8 cellular contexts compared by ENCODE assay signal in genomic region chr1:226355679-226356583, GRCh38. TPM values are rescaled to one million over a fixed set of nuclear protein-coding genes. Genes with fewer than 3 reads are reported as not detected.
DNase-seq lines count a peak whose midpoint lies in the region; ATAC-seq and TF ChIP-seq lines count a peak whose summit lies in the region.

No MANE protein-coding gene starts in this region.

- no peak overlapping the region for H3K4ac ChIP-seq in neuronal stem cell (ENCODE audit: low read length)

- no peaks in the 10 kb centered on the region for H3K27me3 Mint-ChIP-seq in WTC11 (ENCODE audit: low read depth)

- H3K9ac ChIP-seq in neuronal stem cell (ENCODE audit: low read depth, low read length, poor library complexity) = peak overlapping the region; percentile 5

- H4K20me1 ChIP-seq in PC-9 (ENCODE audit: insufficient read depth) = no peaks in the 10 kb centered on the region

- no peak overlapping the region for H3K23ac ChIP-seq in neuronal stem cell (ENCODE audit: low read depth, low read length, poor library complexity)

- TF ChIP-seq CTCF in WTC11 (IDR thresholded peaks at IDR 0.05) (no peak), thyroid gland (IDR thresholded peaks at IDR 0.05) (no peak), GM13976 (IDR thresholded peaks at IDR 0.05; ENCODE audit: borderline replicate concordance, control extremely low read depth, extremely low read depth, insufficient read depth, missing control alignments) (no peak), PC-9 (conservative IDR thresholded peaks at IDR 0.05) (no peak)

- no peak for DNase-seq in WTC11 (ENCODE audit: low spot score)
- DNase-seq in neuronal stem cell (ENCODE audit: low spot score) = no peak
- no peak for DNase-seq in thyroid gland
- DNase-seq in GM13976 (ENCODE audit: low spot score) = no peak
- DNase-seq in effector CD4-positive, alpha-beta T cell = no peak
- no peak for DNase-seq in PC-9

- H3K4me1 Mint-ChIP-seq in WTC11 = peaks cover 12% of the 10 kb centered on the region

- H3K4me2 ChIP-seq in neuronal stem cell (ENCODE audit: insufficient read depth, low read length, poor library complexity, severe bottlenecking) = no peak overlapping the region
- H3K4me2 ChIP-seq in PC-9 = no peak overlapping the region

- peak overlapping the region; percentile 57 for H3K27ac Mint-ChIP-seq in WTC11

- H2BK5ac ChIP-seq in neuronal stem cell (ENCODE audit: low read length) = no peak overlapping the region

- no peak overlapping the region for H3K14ac ChIP-seq in neuronal stem cell (ENCODE audit: low read length)

- WGBS in neuronal stem cell (ENCODE audit: extremely low coverage in 2 of 2, insufficient read length in 2 of 2, insufficient replicate concordance in 1 of 2), 2 donors = no CpG with 5 or more reads among the region's 6 CpGs
- WGBS in thyroid gland, 2 donors = 73 to 83% methylated on average over 6 of the region's 6 CpGs

- H3K4me3 ChIP-seq in neuronal stem cell (ENCODE audit: low read length in 2 of 2) (no peak overlapping the region), thyroid gland (replicated peaks in 1 of 3) (no peak overlapping the region), PC-9 (no peak overlapping the region)

- POLR2A ChIA-PET in WTC11 (lab: Charles Lee) (no interaction called here), PC-9 (lab: Charles Lee; ENCODE audit: unreplicated experiment) (no interaction called here)

- H3K79me2 ChIP-seq in PC-9 (ENCODE audit: low read depth) = no peaks in the 10 kb centered on the region

- ATAC-seq in HG02981 (IDR thresholded peaks at IDR 0.05; ENCODE audit: unreplicated experiment) = peak; percentile 29
- ATAC-seq in WTC11 = no peak

- H3F3A ChIP-seq in PC-9 (ENCODE audit: insufficient read depth, low read depth) = no peaks in the 10 kb centered on the region

- no peak overlapping the region for H2AFZ ChIP-seq in neuronal stem cell (ENCODE audit: low read length)
- H2AFZ ChIP-seq in PC-9 = no peak overlapping the region

- H3K9me2 ChIP-seq in PC-9 (ENCODE audit: insufficient read depth) = no peaks in the 10 kb centered on the region

- H3K79me1 ChIP-seq in neuronal stem cell (ENCODE audit: low read depth, low read length) = no peaks in the 10 kb centered on the region

- H3K18ac ChIP-seq in neuronal stem cell (ENCODE audit: low read length) = no peak overlapping the region

- H3K9me3 ChIP-seq in neuronal stem cell (replicated peaks in 1 of 2; ENCODE audit: control insufficient read depth in 2 of 2, insufficient read depth in 1 of 2, low read depth in 1 of 2, low read length in 2 of 2) (no peaks in the 10 kb centered on the region), thyroid gland (no peaks in the 10 kb centered on the region), PC-9 (ENCODE audit: insufficient read depth, low read depth) (no peaks in the 10 kb centered on the region)

- H3K27ac ChIP-seq in neuronal stem cell (replicated peaks; ENCODE audit: low read length) (no peak overlapping the region), thyroid gland (no peak overlapping the region), PC-9 (no peak overlapping the region)

- no peak overlapping the region for H3K4me3 Mint-ChIP-seq in WTC11

- CTCF ChIA-PET in WTC11 (lab: Charles Lee) = interaction anchor here (0.6 kb wide), 1 partner anchor 51 kb away, joined by 4 read pairs; no protein-coding TSS in a partner anchor
- CTCF ChIA-PET in PC-9 (lab: Charles Lee) = no interaction called here

- intact Hi-C loops in thyroid gland (cut with DNase I) = no loop called here
- intact Hi-C loops in PC-9 (cut with micrococcal nuclease; ENCODE audit: unreplicated experiment) = no loop called here

- in situ Hi-C loops in GM18951 (cut with MboI; ENCODE audit: low sequenced_read_pairs, unreplicated experiment) = no loop called here
- in situ Hi-C loops in GM13976 (cut with MboI; ENCODE audit: low sequenced_read_pairs, unreplicated experiment) = no loop called here

- H3K4me1 ChIP-seq in neuronal stem cell (ENCODE audit: control insufficient read depth in 2 of 2, insufficient read depth in 1 of 2, low read depth in 1 of 2, low read length in 2 of 2) (no peaks in the 10 kb centered on the region), thyroid gland (no peaks in the 10 kb centered on the region), PC-9 (replicated peaks; ENCODE audit: insufficient read depth) (no peaks in the 10 kb centered on the region)

- no peak overlapping the region for H4K8ac ChIP-seq in neuronal stem cell (ENCODE audit: low read depth, low read length)

- no peak overlapping the region for H2BK15ac ChIP-seq in neuronal stem cell (ENCODE audit: low read length)

- no peak overlapping the region for H2BK120ac ChIP-seq in neuronal stem cell (ENCODE audit: low read depth, low read length)

- H3K36me3 Mint-ChIP-seq in WTC11 = peaks cover 31% of the 10 kb centered on the region

- no peak overlapping the region for H4K91ac ChIP-seq in neuronal stem cell (ENCODE audit: low read depth, low read length, poor library complexity)

- TF ChIP-seq POLR2A in GM18951 (IDR thresholded peaks at IDR 0.05; ENCODE audit: extremely low read depth, insufficient read depth, insufficient read length) = peak; percentile 17
- TF ChIP-seq POLR2A in thyroid gland (IDR thresholded peaks at IDR 0.05) = no peak

- H2AK5ac ChIP-seq in neuronal stem cell (ENCODE audit: low read depth, low read length) = no peak overlapping the region

- no peak overlapping the region for H2BK12ac ChIP-seq in neuronal stem cell (ENCODE audit: low read length)

- H3K9me3 Mint-ChIP-seq in WTC11 = no peaks in the 10 kb centered on the region

- no peaks in the 10 kb centered on the region for H3K27me3 ChIP-seq in neuronal stem cell (ENCODE audit: control insufficient read depth in 3 of 3, insufficient read depth in 3 of 3, low read depth in 1 of 3, low read length in 3 of 3)
- H3K27me3 ChIP-seq in thyroid gland = no peaks in the 10 kb centered on the region
- H3K27me3 ChIP-seq in PC-9 (ENCODE audit: insufficient read depth, low read depth) = no peaks in the 10 kb centered on the region

- H3K36me3 ChIP-seq in neuronal stem cell (replicated peaks in 1 of 2; ENCODE audit: control insufficient read depth in 2 of 2, insufficient read depth in 2 of 2, low read length in 2 of 2) (peaks cover 13 to 50% of the 10 kb centered on the region in 2 donors), thyroid gland (peaks cover 9 to 12% of the 10 kb centered on the region in 2 donors), PC-9 (ENCODE audit: low read depth) (no peaks in the 10 kb centered on the region)

- BruUV-seq in PC-9 (replicated peaks; lab: Mats Ljungman, UMichigan) = no TSS peak

TF ChIP-seq in WTC11, 78 proteins besides CTCF, POLR2A, EP300 and RAD21 (continues in another document):
- TF ChIP-seq OVOL2 (CRISPR knock-in tag; IDR thresholded peaks at IDR 0.05; ENCODE audit: borderline replicate concordance) (no peak), USF1 (CRISPR knock-in tag; IDR thresholded peaks at IDR 0.05) (no peak), PRRX2 (CRISPR knock-in tag; IDR thresholded peaks at IDR 0.05) (no peak), NR2C2 (CRISPR knock-in tag; IDR thresholded peaks at IDR 0.05) (no peak), E2F1 (CRISPR knock-in tag; IDR thresholded peaks at IDR 0.05) (no peak), FOXJ3 (CRISPR knock-in tag; IDR thresholded peaks at IDR 0.05; ENCODE audit: borderline replicate concordance) (no peak), RELA (CRISPR knock-in tag; IDR thresholded peaks at IDR 0.05; ENCODE audit: borderline replicate concordance) (no peak), FOXK1 (CRISPR knock-in tag; IDR thresholded peaks at IDR 0.05) (no peak), ZBTB43 (CRISPR knock-in tag; IDR thresholded peaks at IDR 0.05) (no peak), SP1 (CRISPR knock-in tag; conservative IDR thresholded peaks at IDR 0.05) (no peak)

RNA-seq across cellular contexts. Expression of gene LIN9, which starts 47.0 kb away (rescaled TPM):
- total RNA-seq in WTC11 (2021) (10.4 to 15.7 TPM (median 10.7 TPM) in 3 replicates), thyroid gland (1 to 10 TPM; 1.9 to 3.3 (median 2.6) TPM), PC-9 (2021) (10.0 and 12.1 TPM in 2 replicates)
- polyA plus RNA-seq in neuronal stem cell (2013, experiment 1 of 2) = 12.2 TPM
- 12.3 TPM for polyA plus RNA-seq in neuronal stem cell (2013, experiment 2 of 2)

RNA-seq across cellular contexts. Expression of gene PARP1, which starts 52.0 kb away (rescaled TPM):
- total RNA-seq in WTC11 (2021) (366 to 376 TPM (median 371 TPM) in 3 replicates), thyroid gland (100 to 1,000 TPM in 2 of 4 donors, 10 to 100 TPM in 2; 47.8 to 103 (median 90.5) TPM), PC-9 (2021) (123 and 157 TPM in 2 replicates)
- polyA plus RNA-seq in neuronal stem cell (2013, experiment 1 of 2) = 231 TPM
- 243 TPM for polyA plus RNA-seq in neuronal stem cell (2013, experiment 2 of 2)
